In the genomic region with DNA sequence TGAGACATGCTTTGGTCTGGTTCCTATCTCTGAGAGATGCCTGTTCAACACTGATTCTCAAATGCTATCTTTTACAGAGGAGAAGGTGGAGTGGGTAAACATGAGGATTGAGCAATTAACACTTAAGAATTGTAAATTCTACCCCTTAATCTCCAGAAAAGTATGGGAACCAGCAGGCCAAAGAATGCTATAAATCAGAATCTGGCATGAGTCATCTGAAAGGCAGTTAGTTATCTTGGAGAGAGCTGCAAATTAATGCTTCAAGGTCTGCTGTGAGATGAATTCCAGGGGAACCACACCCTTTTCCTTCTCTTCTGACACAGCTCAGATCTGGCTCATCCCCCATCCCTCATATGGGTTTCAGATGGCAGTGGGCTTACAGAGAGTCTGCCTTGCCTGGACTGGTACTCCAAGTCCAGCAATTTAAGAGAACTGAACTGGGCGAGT, we compare ENCODE assay signal across 9 cellular contexts. TPM values are rescaled to one million over a fixed set of nuclear protein-coding genes. Genes with fewer than 3 reads are reported as not detected.
DNase-seq lines count a peak whose midpoint lies in the region; ATAC-seq and TF ChIP-seq lines count a peak whose summit lies in the region.
"Had no signal": no experiment of that assay in that cellular context is flagged by ENCODE, and none has a peak within 500 bp of the region (broad histone marks: within the 10 kb centered on the region; RNA-seq: fewer than 3 reads in every experiment).

No MANE protein-coding gene starts in this region.

- no peak for TF ChIP-seq CTCF in osteocyte (IDR thresholded peaks at IDR 0.05)

- DNase-seq in Daoy (ENCODE audit: low read depth) = peak; percentile 94
- DNase-seq in NCI-H69 (lab: John Stamatoyannopoulos, UW) = peak; percentile 69
- DNase-seq in effector memory CD8-positive, alpha-beta T cell = no peak
- DNase-seq in osteocyte (ENCODE audit: extremely low spot score, unreplicated experiment) = no peak
- no peak for DNase-seq in stimulated activated CD8-positive, alpha-beta memory T cell treated with anti-CD3 and anti-CD28 coated beads, Interleukin-4, amount 100 ng/mL, for 48 hours
- DNase-seq in NCI-H524 treated with DMSO at 0.1 percent for 48 hours (lab: John Stamatoyannopoulos, UW) = no peak
- DNase-seq in NCI-H1048 (lab: John Stamatoyannopoulos, UW) = no peak
- DNase-seq in SKM-1 (lab: John Stamatoyannopoulos, UW; ENCODE audit: unreplicated experiment) = no peak
- DNase-seq: NCI-H526 treated with DMSO at 0.1 percent for 48 hours had no signal

- H3K27me3 Mint-ChIP-seq in effector memory CD8-positive, alpha-beta T cell = no peaks in the 10 kb centered on the region
- H3K27me3 Mint-ChIP-seq in osteocyte (ENCODE audit: unreplicated experiment) = no peaks in the 10 kb centered on the region

- H3K4me3 Mint-ChIP-seq in effector memory CD8-positive, alpha-beta T cell = peak overlapping the region; percentile 33 to 39
- peak overlapping the region; percentile 43 for H3K4me3 Mint-ChIP-seq in osteocyte (ENCODE audit: unreplicated experiment)

- H3K9me3 Mint-ChIP-seq in effector memory CD8-positive, alpha-beta T cell = no peaks in the 10 kb centered on the region
- H3K9me3 Mint-ChIP-seq in osteocyte (ENCODE audit: unreplicated experiment) = no peaks in the 10 kb centered on the region

- H3K27ac Mint-ChIP-seq in effector memory CD8-positive, alpha-beta T cell = peak overlapping the region; percentile 73 to 98
- peak overlapping the region; percentile 97 for H3K27ac Mint-ChIP-seq in osteocyte (ENCODE audit: unreplicated experiment)

- H3K4me1 Mint-ChIP-seq in effector memory CD8-positive, alpha-beta T cell (ENCODE audit: low read depth in 2 of 2) = peaks cover 70 to 86% of the 10 kb centered on the region in 2 donors
- H3K4me1 Mint-ChIP-seq in osteocyte (ENCODE audit: unreplicated experiment) = peaks cover 71% of the 10 kb centered on the region

- peaks cover 65% of the 10 kb centered on the region for H3K36me3 Mint-ChIP-seq in effector memory CD8-positive, alpha-beta T cell (ENCODE audit: insufficient read depth)
- H3K36me3 Mint-ChIP-seq in osteocyte (ENCODE audit: unreplicated experiment) = peaks cover 4% of the 10 kb centered on the region

- ATAC-seq in effector memory CD8-positive, alpha-beta T cell (replicated peaks) = no peak

RNA-seq across cellular contexts. Expression of a gene that starts 5.2 kb away (rescaled TPM):
- total RNA-seq in Daoy (2014; rRNA removed; shearing (Covaris generic)) = 68.5 and 77.3 TPM in 2 replicates
- total RNA-seq in osteocyte = 227 and 234 TPM in 2 replicates

RNA-seq across cellular contexts. Expression of a gene that starts 48.4 kb away (rescaled TPM):
- total RNA-seq in Daoy (2014; rRNA removed; shearing (Covaris generic)) = 289 and 308 TPM in 2 replicates
- total RNA-seq in osteocyte = 443 and 446 TPM in 2 replicates

Comparison
In these comparisons a context has a peak if more than half of its experiments do, and no peak if none do; other contexts are left out.
1. DNase-seq: peak in Daoy (single experiment) and NCI-H69 (single experiment); none in effector memory CD8-positive, alpha-beta T cell (0 of 3), osteocyte (single experiment), stimulated activated CD8-positive, alpha-beta memory T cell treated with anti-CD3 and anti-CD28 coated beads, Interleukin-4, amount 100 ng/mL, for 48 hours (single experiment), NCI-H524 treated with DMSO at 0.1 percent for 48 hours (single experiment), NCI-H1048 (single experiment) and SKM-1 (single experiment).